Comparison of ENCODE assay signal across 21 cellular contexts in the genomic region with DNA sequence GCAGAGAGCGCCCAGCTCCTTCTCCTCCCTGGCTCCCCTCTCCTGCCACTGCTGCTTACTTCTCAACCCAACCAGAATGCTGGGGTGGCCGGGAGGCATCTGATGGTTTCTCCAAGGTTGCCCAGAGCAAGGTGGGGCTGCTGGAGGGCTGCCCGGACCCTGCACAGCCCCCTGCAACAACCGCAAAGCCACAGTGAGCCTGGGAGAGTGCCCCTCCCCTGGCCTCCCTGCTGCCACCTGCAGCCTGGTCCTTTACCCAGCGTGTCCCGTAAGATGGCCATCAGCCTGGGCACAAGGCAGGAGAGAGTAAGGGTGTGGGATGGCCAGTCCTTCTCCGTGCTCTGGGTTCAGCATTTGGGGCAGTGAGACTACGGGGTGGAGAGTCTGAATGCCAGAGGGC. TPM values are rescaled to one million over a fixed set of nuclear protein-coding genes. Genes with fewer than 3 reads are reported as not detected.
A peak's percentile ranks its signal among the peaks of the same experiment; 100 is the strongest.
DNase-seq lines count a peak whose midpoint lies in the region; ATAC-seq, FAIRE-seq and TF ChIP-seq lines count a peak whose summit lies in the region.
"Had no signal": no experiment of that assay in that cellular context is flagged by ENCODE, and none has a peak within 500 bp of the region (broad histone marks: within the 10 kb centered on the region; RNA-seq: fewer than 3 reads in every experiment).

No MANE protein-coding gene starts in this region.

- CTCF ChIA-PET in H1 (lab: Charles Lee; ENCODE audit: partially characterized antibody) = interaction anchor here (0.6 to 5.2 kb wide), 8 partner anchors 9 to 256 kb away, joined by 3 to 45 read pairs (median 3); no protein-coding TSS in a partner anchor

- WGBS in H1 (ENCODE audit: extremely low coverage in 1 of 2, insufficient coverage in 1 of 2, insufficient read length in 1 of 2, insufficient replicate concordance in 2 of 2, low coverage in 1 of 2, low lambda C conversion rate in 2 of 2, missing lambda C conversion rate in 1 of 2), 2 experiments = 91% methylated on average over 5 of the region's 8 CpGs; no CpG with 5 or more reads in 1 of the 2 experiments
- WGBS in upper lobe of left lung, 2 donors = 93% methylated on average over 5 to 7 of the region's 8 CpGs

- H3K4me2 ChIP-seq in GM23338 (no peak overlapping the region), MM.1S (ENCODE audit: low read depth, low read length) (no peak overlapping the region), H1 (ENCODE audit: insufficient read depth in 1 of 2, low read depth in 2 of 2, low read length in 2 of 2) (no peak overlapping the region), neural progenitor cell (no peak overlapping the region)
- H3K4me2 ChIP-seq: KMS-11, PC-9 had no signal

- no peak overlapping the region for H4K5ac ChIP-seq in H1 (ENCODE audit: insufficient read length, low read depth, low read length)

- no peak overlapping the region for H2BK12ac ChIP-seq in H1 (ENCODE audit: low read depth, low read length)

- H3K79me2 ChIP-seq in GM23338 (replicated peaks; ENCODE audit: insufficient read depth) = no peaks in the 10 kb centered on the region
- no peaks in the 10 kb centered on the region for H3K79me2 ChIP-seq in MM.1S (ENCODE audit: low read length)
- no peaks in the 10 kb centered on the region for H3K79me2 ChIP-seq in H1 (ENCODE audit: control insufficient read depth in 1 of 2, insufficient read depth in 2 of 2, low read length in 2 of 2)
- no peaks in the 10 kb centered on the region for H3K79me2 ChIP-seq in neural progenitor cell (ENCODE audit: low read depth)

- H3K27ac Mint-ChIP-seq in GM23338 = no peak overlapping the region
- H3K27ac Mint-ChIP-seq in neural progenitor cell = no peak overlapping the region
- H3K27ac Mint-ChIP-seq: T-helper 1 cell treated with Interleukin-12 subunit alpha and Interleukin-12 subunit beta and Interleukin-4 antibody, amounts not matched to agents 30 μg/mL and 1 μg/mL, for 36 hours had no signal

- no peak overlapping the region for H3K14ac ChIP-seq in H1 (ENCODE audit: insufficient read length)

- TF ChIP-seq POLR2A in H1 (IDR thresholded peaks at IDR 0.05; ENCODE audit: control extremely low read depth in 1 of 2, low read depth in 2 of 2, low read length in 2 of 2) = no peak
- no peak for TF ChIP-seq POLR2A in upper lobe of left lung (IDR thresholded peaks at IDR 0.05)

- ATAC-seq in GM23338 (peak; percentile 54), GM21526 (IDR thresholded peaks at IDR 0.05; ENCODE audit: low FRiP score, unreplicated experiment) (no peak), upper lobe of left lung (ENCODE audit: low FRiP score in 2 of 2) (no peak)

- H3K23me2 ChIP-seq in H1 (ENCODE audit: low read depth, low read length) = no peaks in the 10 kb centered on the region

- no peak overlapping the region for H3K18ac ChIP-seq in H1 (ENCODE audit: extremely low read depth, low read length)

- H2BK20ac ChIP-seq in H1 (ENCODE audit: low read length) = no peak overlapping the region

- no peak for TF ChIP-seq EP300 in H1 (IDR thresholded peaks at IDR 0.05; ENCODE audit: borderline replicate concordance in 1 of 2, low read depth in 2 of 2, low read length in 2 of 2)
- no peak for TF ChIP-seq EP300 in upper lobe of left lung (IDR thresholded peaks at IDR 0.05)

- H4K8ac ChIP-seq in H1 (ENCODE audit: extremely low read depth, insufficient read depth, low read length) = no peak overlapping the region

- H3K9me2 ChIP-seq in GM23338 (ENCODE audit: insufficient read depth) (no peaks in the 10 kb centered on the region; the same call in 1 of the 2 replicates), MM.1S (replicated peaks; ENCODE audit: insufficient read depth, low read length) (no peaks in the 10 kb centered on the region)

- H3K4ac ChIP-seq in H1 (replicated peaks; ENCODE audit: insufficient read length, low read depth, low read length) = no peak overlapping the region

- no peaks in the 10 kb centered on the region for H3F3A ChIP-seq in GM23338 (replicated peaks; ENCODE audit: low read depth)
- H3F3A ChIP-seq in MM.1S (ENCODE audit: insufficient read depth, low read length) = no peaks in the 10 kb centered on the region
- H3F3A ChIP-seq in neural progenitor cell (ENCODE audit: low read depth) = no peaks in the 10 kb centered on the region

- H2BK15ac ChIP-seq in H1 (ENCODE audit: low read length) = no peak overlapping the region

- TF ChIP-seq RAD21 in H1 (IDR thresholded peaks at IDR 0.05 in 1 of 2, conservative IDR thresholded peaks at IDR 0.05 in 1 of 2; ENCODE audit: low read depth in 2 of 2, low read length in 2 of 2) = no peak; a peak in 1 of 4 replicates

- POLR2A ChIA-PET in H1 (lab: Charles Lee; ENCODE audit: partially characterized antibody) = no interaction called here

- no peak overlapping the region for H3K9ac ChIP-seq in MM.1S (ENCODE audit: low read length)
- H3K9ac ChIP-seq in H1 (replicated peaks in 1 of 4; ENCODE audit: extremely low read depth in 1 of 4, low read depth in 3 of 4, low read length in 3 of 4) = no peak overlapping the region
- no peak overlapping the region for H3K9ac ChIP-seq in neural progenitor cell
- H3K9ac ChIP-seq: GM23248, KMS-11 had no signal

- no peak overlapping the region for H3K4me3 Mint-ChIP-seq in GM23338
- H3K4me3 Mint-ChIP-seq in neural progenitor cell = no peak overlapping the region
- H3K4me3 Mint-ChIP-seq: T-helper 1 cell treated with Interleukin-12 subunit alpha and Interleukin-12 subunit beta and Interleukin-4 antibody, amounts not matched to agents 30 μg/mL and 1 μg/mL, for 36 hours had no signal

- H3K9me3 ChIP-seq in MM.1S (replicated peaks; ENCODE audit: insufficient read depth, low read length) = no peaks in the 10 kb centered on the region
- H3K9me3 ChIP-seq in H1 (ENCODE audit: insufficient read depth in 2 of 2, low read depth in 1 of 2, low read length in 1 of 2) = no peaks in the 10 kb centered on the region
- H3K9me3 ChIP-seq in neural progenitor cell (ENCODE audit: low read depth) = no peaks in the 10 kb centered on the region
- H3K9me3 ChIP-seq in upper lobe of left lung = no peaks in the 10 kb centered on the region

- no peaks in the 10 kb centered on the region for H3K4me1 ChIP-seq in GM23338 (ENCODE audit: insufficient read depth)
- peaks cover 22% of the 10 kb centered on the region for H3K4me1 ChIP-seq in MM.1S (ENCODE audit: low read length)
- no peaks in the 10 kb centered on the region; a peak in 1 of 7 replicates for H3K4me1 ChIP-seq in H1 (replicated peaks in 1 of 4; ENCODE audit: control insufficient read depth in 3 of 4, insufficient read depth in 4 of 4, low read length in 3 of 4)
- H3K4me1 ChIP-seq in neural progenitor cell = no peaks in the 10 kb centered on the region
- H3K4me1 ChIP-seq in upper lobe of left lung = no peaks in the 10 kb centered on the region

- H2AK5ac ChIP-seq in H1 (ENCODE audit: low read depth, low read length) = no peak overlapping the region

- no peak overlapping the region for H2BK5ac ChIP-seq in H1 (ENCODE audit: low read depth, low read length)

- H3K9me3 Mint-ChIP-seq in GM23338 = peaks cover 16% of the 10 kb centered on the region
- peaks cover 5% of the 10 kb centered on the region for H3K9me3 Mint-ChIP-seq in neural progenitor cell
- H3K9me3 Mint-ChIP-seq: T-helper 1 cell treated with Interleukin-12 subunit alpha and Interleukin-12 subunit beta and Interleukin-4 antibody, amounts not matched to agents 30 μg/mL and 1 μg/mL, for 36 hours had no signal

- H3K56ac ChIP-seq in H1 (replicated peaks; ENCODE audit: insufficient read length, low read depth, low read length) = no peak overlapping the region

- H3K4me3 ChIP-seq in GM23338 = no peak overlapping the region
- H3K4me3 ChIP-seq in MM.1S (ENCODE audit: low read length) = no peak overlapping the region
- H3K4me3 ChIP-seq in H1 (ENCODE audit: extremely low read depth in 1 of 4, insufficient read depth in 2 of 4, low read depth in 3 of 4, low read length in 4 of 4) = no peak overlapping the region
- no peak overlapping the region for H3K4me3 ChIP-seq in neural progenitor cell
- no peak overlapping the region for H3K4me3 ChIP-seq in upper lobe of left lung
- H3K4me3 ChIP-seq: GM23248, PC-9 had no signal

- H3K4me1 Mint-ChIP-seq in GM23338 = peaks cover 5% of the 10 kb centered on the region; the same call in 2 of the 3 replicates
- no peaks in the 10 kb centered on the region for H3K4me1 Mint-ChIP-seq in neural progenitor cell

- no peaks in the 10 kb centered on the region for H3K27me3 ChIP-seq in GM23338 (ENCODE audit: insufficient read depth)
- H3K27me3 ChIP-seq in MM.1S (replicated peaks; ENCODE audit: insufficient read depth, low read length) = no peaks in the 10 kb centered on the region
- no peaks in the 10 kb centered on the region; a peak in 1 of 7 replicates for H3K27me3 ChIP-seq in H1 (replicated peaks in 1 of 4; ENCODE audit: control insufficient read depth in 3 of 4, extremely low read depth in 1 of 4, insufficient read depth in 3 of 4, low read length in 3 of 4)
- no peaks in the 10 kb centered on the region for H3K27me3 ChIP-seq in neural progenitor cell
- no peaks in the 10 kb centered on the region for H3K27me3 ChIP-seq in upper lobe of left lung

- H3K79me1 ChIP-seq in H1 (ENCODE audit: low read depth, low read length) = no peaks in the 10 kb centered on the region; the same call in 1 of the 2 replicates

- TF ChIP-seq CTCF in GM23338 (conservative IDR thresholded peaks at IDR 0.05; ENCODE audit: low read depth in 2 of 2) (peak; percentile 18 to 37; a peak in 2 of 4 replicates), MM.1S (IDR thresholded peaks at IDR 0.05; ENCODE audit: low read length) (peak; percentile 16; the same call in 1 of the 2 replicates), H1 (IDR thresholded peaks at IDR 0.05; ENCODE audit: control extremely low read depth in 1 of 3, insufficient read depth in 1 of 3, low read depth in 1 of 3, low read length in 3 of 3) (peak in 2 of 3 experiments; percentile 37 to 42; a peak in 2 of 4 replicates), neural progenitor cell (IDR thresholded peaks at IDR 0.05) (peak; percentile 23), upper lobe of left lung (IDR thresholded peaks at IDR 0.05) (no peak)

- H4K20me1 ChIP-seq in GM23338 (replicated peaks; ENCODE audit: insufficient read depth) (no peaks in the 10 kb centered on the region), MM.1S (ENCODE audit: insufficient read depth, low read length) (no peaks in the 10 kb centered on the region), H1 (replicated peaks in 1 of 2; ENCODE audit: control insufficient read depth in 1 of 2, insufficient read depth in 2 of 2, low read length in 2 of 2) (no peaks in the 10 kb centered on the region), neural progenitor cell (ENCODE audit: low read depth) (no peaks in the 10 kb centered on the region)

- no peak overlapping the region for H4K91ac ChIP-seq in H1 (replicated peaks; ENCODE audit: insufficient read length, low read length)

- DNase-seq in GM23338 (ENCODE audit: low spot score) (no peak), MM.1S (no peak), H1 (ENCODE audit: low read depth in 1 of 2, low spot score in 2 of 2) (no peak), neural progenitor cell (ENCODE audit: low spot score) (no peak), LoVo (ENCODE audit: low spot score) (no peak), upper lobe of left lung (no peak), NCI-H446 (lab: John Stamatoyannopoulos, UW) (no peak)
- DNase-seq: AML-193, DMS79, GM23248, NCI-H1105, NCI-H1694, NCI-H2107, NCI-H510A treated with DMSO at 0.1 percent for 48 hours, NCI-H774, PC-9 had no signal

- no peak for FAIRE-seq in H1 (lab: Jason Lieb, UNC)
- FAIRE-seq: D721Med had no signal

- H3K23ac ChIP-seq in H1 (ENCODE audit: insufficient read length) = no peak overlapping the region

- peaks cover 6% of the 10 kb centered on the region for H3K27me3 Mint-ChIP-seq in GM23338 (ENCODE audit: insufficient read depth, low read depth, poor library complexity)
- peaks cover 6% of the 10 kb centered on the region for H3K27me3 Mint-ChIP-seq in neural progenitor cell (ENCODE audit: insufficient read depth, low read depth)

- H3K36me3 Mint-ChIP-seq in GM23338 (ENCODE audit: low read depth) = peaks cover 5% of the 10 kb centered on the region
- peaks cover 2% of the 10 kb centered on the region for H3K36me3 Mint-ChIP-seq in neural progenitor cell

- H3K27ac ChIP-seq in GM23338 (ENCODE audit: low read depth) (no peak overlapping the region), MM.1S (ENCODE audit: low read length) (no peak overlapping the region), H1 (ENCODE audit: low read depth, low read length) (no peak overlapping the region), neural progenitor cell (no peak overlapping the region), upper lobe of left lung (no peak overlapping the region)
- H3K27ac ChIP-seq: C4-2B, GM23248, KMS-11, PC-9 had no signal

- H2AFZ ChIP-seq in GM23338 (no peak overlapping the region), MM.1S (ENCODE audit: low read length) (no peak overlapping the region), H1 (ENCODE audit: low read length) (no peak overlapping the region), neural progenitor cell (replicated peaks) (no peak overlapping the region)
- H2AFZ ChIP-seq: GM23248, PC-9 had no signal

- H3K36me3 ChIP-seq in GM23338 (ENCODE audit: insufficient read depth) (no peaks in the 10 kb centered on the region), MM.1S (replicated peaks; ENCODE audit: insufficient read depth, low read length) (no peaks in the 10 kb centered on the region), H1 (ENCODE audit: control insufficient read depth in 2 of 4, insufficient read depth in 4 of 4, low read length in 3 of 4) (no peaks in the 10 kb centered on the region), neural progenitor cell (no peaks in the 10 kb centered on the region), upper lobe of left lung (peaks cover 0 to 54% (median 28%) of the 10 kb centered on the region in 4 donors)

- H2BK120ac ChIP-seq in H1 (replicated peaks; ENCODE audit: low read depth, low read length) = no peak overlapping the region

RNA-seq across cellular contexts. Expression of a gene that starts 17.0 kb away (rescaled TPM):
- 8.1 and 9.2 TPM in 2 replicates for total RNA-seq in GM23338 (2014; rRNA removed; shearing (Covaris generic))
- polyA plus RNA-seq in GM23338 (2016; fragmentation: Nextera tagmentation; extraction: Ambion mirVana) = 5.4 and 6.1 TPM in 2 replicates
- total RNA-seq in H1 (2021; fragmentation: NEBNext Ultra II Directional; extraction: Animal tissue kit (Norgen Biotek cat#: 25700)) = 8.9 TPM in 2 replicates
- polyA plus RNA-seq in H1 (2011; rRNA removed) = 2.8 and 3.1 TPM in 2 replicates
- polyA plus RNA-seq in H1 (2011; cell fraction: cytosol; rRNA removed) = 3.1 TPM
- polyA plus RNA-seq in H1 (2011; cell fraction: nucleus; rRNA removed) = 4.0 TPM
- 3.9 to 5.5 TPM (median 4.9 TPM) in 4 replicates for polyA plus RNA-seq in H1 (2012, experiment 1 of 2)
- 0.91 TPM for polyA plus RNA-seq in H1 (2012, experiment 2 of 2)
- polyA plus RNA-seq in H1 (2013, experiment 1 of 2) = 3.6 TPM
- polyA plus RNA-seq in H1 (2013, experiment 2 of 2) = 4.0 TPM
- 4.2 and 5.6 TPM in 2 replicates for polyA minus RNA-seq in H1 (2011; rRNA and poly(A)+ RNA removed)
- 1.5 TPM for polyA minus RNA-seq in H1 (2011; cell fraction: cytosol; rRNA and poly(A)+ RNA removed)
- 6.6 TPM for polyA minus RNA-seq in H1 (2011; cell fraction: nucleus; rRNA and poly(A)+ RNA removed)
- total RNA-seq in neural progenitor cell (ENCODE audit: low replicate concordance) = 2.2 and 3.3 TPM in 2 replicates
- 10 to 100 TPM in 5 of 6 donors, 1 to 10 TPM in 1; 5.8 to 37.2 (median 25.8) TPM for total RNA-seq in upper lobe of left lung

RNA-seq across cellular contexts. Expression of a gene that starts 47.2 kb away (rescaled TPM):
- total RNA-seq in GM23338 (2014; rRNA removed; shearing (Covaris generic)) = 5.4 and 6.5 TPM in 2 replicates
- polyA plus RNA-seq in GM23338 (2016; fragmentation: Nextera tagmentation; extraction: Ambion mirVana) (2.1 and 3.1 TPM in 2 replicates), H1 (2011; rRNA removed) (5.1 and 5.7 TPM in 2 replicates)
- 3.1 and 3.8 TPM in 2 replicates for total RNA-seq in H1 (2021; fragmentation: NEBNext Ultra II Directional; extraction: Animal tissue kit (Norgen Biotek cat#: 25700))
- polyA plus RNA-seq in H1 (2011; cell fraction: cytosol; rRNA removed) = 4.8 TPM
- 9.7 TPM for polyA plus RNA-seq in H1 (2011; cell fraction: nucleus; rRNA removed)
- polyA plus RNA-seq in H1 (2012, experiment 1 of 2) = 3.9 to 7.5 TPM (median 7.1 TPM) in 4 replicates
- 3.5 TPM for polyA plus RNA-seq in H1 (2012, experiment 2 of 2)
- 1.6 TPM for polyA plus RNA-seq in H1 (2013, experiment 1 of 2)
- 1.1 TPM for polyA plus RNA-seq in H1 (2013, experiment 2 of 2)
- 9.2 and 13.0 TPM in 2 replicates for polyA minus RNA-seq in H1 (2011; rRNA and poly(A)+ RNA removed)
- 7.9 TPM for polyA minus RNA-seq in H1 (2011; cell fraction: cytosol; rRNA and poly(A)+ RNA removed)
- 13.8 TPM for polyA minus RNA-seq in H1 (2011; cell fraction: nucleus; rRNA and poly(A)+ RNA removed)
- total RNA-seq in neural progenitor cell (ENCODE audit: low replicate concordance) (0.15 and 1.7 TPM in 2 replicates), upper lobe of left lung (100 to 1,000 TPM in 1 of 6 donors, 10 to 100 TPM in 5; 38.3 to 159 (median 89.0) TPM)

Comparison
In these comparisons a context has a peak if more than half of its experiments do, and no peak if none do; other contexts are left out.
1. CTCF ChIP-seq: peak in GM23338 (2 of 2), MM.1S (single experiment), H1 (2 of 3) and neural progenitor cell (single experiment); none in upper lobe of left lung (0 of 6).